In genomic region chr4:30916337-30917274, GRCh38 we compare ENCODE assay signal across 23 cellular contexts.
DNase-seq lines count a peak whose midpoint lies in the region; ATAC-seq, FAIRE-seq and TF ChIP-seq lines count a peak whose summit lies in the region.
"Had no signal": no experiment of that assay in that cellular context is flagged by ENCODE, and none has a peak within 500 bp of the region (broad histone marks: within the 10 kb centered on the region; RNA-seq: fewer than 3 reads in every experiment).

No MANE protein-coding gene starts in this region.

- H2AK5ac ChIP-seq in H1 (ENCODE audit: low read depth, low read length) = no peak overlapping the region

- H3K4me3 Mint-ChIP-seq in mesothelial cell of epicardium = no peak overlapping the region
- H3K4me3 Mint-ChIP-seq: CD4-positive, alpha-beta T cell had no signal

- no peak overlapping the region for H4K91ac ChIP-seq in H1 (replicated peaks; ENCODE audit: insufficient read length, low read length)

- POLR2A ChIA-PET in HEK293T (lab: Yijun Ruan, JAX) = interaction anchor here (0.8 kb wide), 1 partner anchor 197 kb away, joined by 3 read pairs; no protein-coding TSS in a partner anchor
- POLR2A ChIA-PET in H1 (lab: Charles Lee; ENCODE audit: partially characterized antibody) = no interaction called here

- H4K5ac ChIP-seq in H1 (ENCODE audit: insufficient read length, low read depth, low read length) = peak overlapping the region; percentile 86

- H3K27me3 ChIP-seq in H1 (replicated peaks in 1 of 4; ENCODE audit: control insufficient read depth in 3 of 4, extremely low read depth in 1 of 4, insufficient read depth in 3 of 4, low read length in 3 of 4) = no peaks in the 10 kb centered on the region
- H3K27me3 ChIP-seq: BLaER1 treated with 17β-estradiol and CSF1 and Interleukin-3, amounts not matched to agents 10 nM and 100 nM; Peyer's patch had no signal

- DNase-seq in HEK293T (ENCODE audit: extremely low spot score) (no peak), H1 (ENCODE audit: low read depth in 1 of 2, low spot score in 2 of 2) (no peak), mesothelial cell of epicardium (ENCODE audit: low spot score in 2 of 2, unreplicated experiment in 2 of 2) (no peak), T-helper 2 cell (no peak)
- DNase-seq: AML-193; CD4-positive, alpha-beta T cell; DMS53; Karpas-422; NCI-H1092; NCI-H1436; NCI-H187 treated with DMSO at 0.1 percent for 48 hours; NCI-H524 treated with DMSO at 0.1 percent for 48 hours; NCI-H82; Peyer's patch; SHP77 treated with DMSO at 0.1 percent for 48 hours had no signal

- 67% methylated on average over 5 of the region's 5 CpGs; no CpG with 5 or more reads in 1 of the 2 experiments for WGBS in H1 (ENCODE audit: extremely low coverage in 1 of 2, insufficient coverage in 1 of 2, insufficient read length in 1 of 2, insufficient replicate concordance in 2 of 2, low coverage in 1 of 2, low lambda C conversion rate in 2 of 2, missing lambda C conversion rate in 1 of 2), 2 experiments

- no peaks in the 10 kb centered on the region for H3K79me1 ChIP-seq in H1 (ENCODE audit: low read depth, low read length)

- no peaks in the 10 kb centered on the region for H3K79me2 ChIP-seq in H1 (ENCODE audit: control insufficient read depth in 1 of 2, insufficient read depth in 2 of 2, low read length in 2 of 2)

- no peak overlapping the region for H2BK20ac ChIP-seq in H1 (ENCODE audit: low read length)

- H3K36me3 ChIP-seq in H1 (ENCODE audit: control insufficient read depth in 2 of 4, insufficient read depth in 4 of 4, low read length in 3 of 4) = no peaks in the 10 kb centered on the region; a peak in 1 of 8 replicates
- H3K36me3 ChIP-seq: BLaER1 treated with 17β-estradiol and CSF1 and Interleukin-3, amounts not matched to agents 10 nM and 100 nM; Peyer's patch had no signal

- H3K36me3 Mint-ChIP-seq in mesothelial cell of epicardium = peaks cover 2% of the 10 kb centered on the region

- H2BK5ac ChIP-seq in H1 (ENCODE audit: low read depth, low read length) = no peak overlapping the region

- no peak for TF ChIP-seq POLR2A in H1 (IDR thresholded peaks at IDR 0.05; ENCODE audit: control extremely low read depth in 1 of 2, low read depth in 2 of 2, low read length in 2 of 2)

- H3K4me1 ChIP-seq in H1 (replicated peaks in 1 of 4; ENCODE audit: control insufficient read depth in 3 of 4, insufficient read depth in 4 of 4, low read length in 3 of 4) = peaks cover 0 to 18% (median 2%) of the 10 kb centered on the region in 4 experiments; a peak in 3 of 7 replicates
- H3K4me1 ChIP-seq: A549; BLaER1 treated with 17β-estradiol and CSF1 and Interleukin-3, amounts not matched to agents 10 nM and 100 nM; Peyer's patch had no signal

- H3K9ac ChIP-seq in H1 (replicated peaks in 1 of 4; ENCODE audit: extremely low read depth in 1 of 4, low read depth in 3 of 4, low read length in 3 of 4) = no peak overlapping the region
- H3K9ac ChIP-seq: BLaER1 treated with 17β-estradiol and CSF1 and Interleukin-3, amounts not matched to agents 10 nM and 100 nM had no signal

- H2AFZ ChIP-seq in H1 (ENCODE audit: low read length) = no peak overlapping the region

- H3K23me2 ChIP-seq in H1 (ENCODE audit: low read depth, low read length) = no peaks in the 10 kb centered on the region

- no peak for TF ChIP-seq RAD21 in H1 (IDR thresholded peaks at IDR 0.05 in 1 of 2, conservative IDR thresholded peaks at IDR 0.05 in 1 of 2; ENCODE audit: low read depth in 2 of 2, low read length in 2 of 2)

- H4K8ac ChIP-seq in H1 (ENCODE audit: extremely low read depth, insufficient read depth, low read length) = no peak overlapping the region

- 0 out of 4 replicates have a peak overlapping the region, but pooled peaks of 1 of the 2 experiments have one; percentile 2 for H3K4me2 ChIP-seq in H1 (ENCODE audit: insufficient read depth in 1 of 2, low read depth in 2 of 2, low read length in 2 of 2)
- H3K4me2 ChIP-seq: A549; BLaER1 treated with 17β-estradiol and CSF1 and Interleukin-3, amounts not matched to agents 10 nM and 100 nM had no signal

- H3K4ac ChIP-seq in H1 (replicated peaks; ENCODE audit: insufficient read length, low read depth, low read length) = no peak overlapping the region

- peak overlapping the region; percentile 76 for H3K27ac Mint-ChIP-seq in mesothelial cell of epicardium
- H3K27ac Mint-ChIP-seq: CD4-positive, alpha-beta T cell had no signal

- no peaks in the 10 kb centered on the region for H3K9me3 Mint-ChIP-seq in mesothelial cell of epicardium

- H3K14ac ChIP-seq in H1 (ENCODE audit: insufficient read length) = no peak overlapping the region

- no peak overlapping the region for H3K23ac ChIP-seq in H1 (ENCODE audit: insufficient read length)

- no peak overlapping the region for H3K4me3 ChIP-seq in H1 (ENCODE audit: extremely low read depth in 1 of 4, insufficient read depth in 2 of 4, low read depth in 3 of 4, low read length in 4 of 4)
- H3K4me3 ChIP-seq: A549; BLaER1 treated with 17β-estradiol and CSF1 and Interleukin-3, amounts not matched to agents 10 nM and 100 nM; Peyer's patch had no signal

- CTCF ChIA-PET in HEK293T (lab: Yijun Ruan, JAX) = no interaction called here
- CTCF ChIA-PET in H1 (lab: Charles Lee; ENCODE audit: partially characterized antibody) = interaction anchor here (1.2 kb wide), 1 partner anchor 12 kb away, joined by 3 read pairs; no protein-coding TSS in a partner anchor

- H3K27me3 Mint-ChIP-seq in mesothelial cell of epicardium (ENCODE audit: low read depth) = no peaks in the 10 kb centered on the region
- H3K27me3 Mint-ChIP-seq: CD4-positive, alpha-beta T cell had no signal

- H3K27ac ChIP-seq in H1 (ENCODE audit: low read depth, low read length) = no peak overlapping the region
- H3K27ac ChIP-seq: A549; BLaER1 treated with 17β-estradiol and CSF1 and Interleukin-3, amounts not matched to agents 10 nM and 100 nM; HL-60; Peyer's patch had no signal

- H2BK12ac ChIP-seq in H1 (ENCODE audit: low read depth, low read length) = no peak overlapping the region

- no peaks in the 10 kb centered on the region for H3K9me3 ChIP-seq in H1 (ENCODE audit: insufficient read depth in 2 of 2, low read depth in 1 of 2, low read length in 1 of 2)
- H3K9me3 ChIP-seq: A549; BLaER1 treated with 17β-estradiol and CSF1 and Interleukin-3, amounts not matched to agents 10 nM and 100 nM; Peyer's patch had no signal

- ATAC-seq in GM21528 (IDR thresholded peaks at IDR 0.05; ENCODE audit: low FRiP score, unreplicated experiment) (no peak), HG03108 (IDR thresholded peaks at IDR 0.05; ENCODE audit: unreplicated experiment) (no peak), HG02588 (IDR thresholded peaks at IDR 0.05; ENCODE audit: unreplicated experiment) (no peak)
- ATAC-seq: A549, HepG2 had no signal

- no peak overlapping the region for H3K56ac ChIP-seq in H1 (replicated peaks; ENCODE audit: insufficient read length, low read depth, low read length)

- no peaks in the 10 kb centered on the region for H4K20me1 ChIP-seq in H1 (replicated peaks in 1 of 2; ENCODE audit: control insufficient read depth in 1 of 2, insufficient read depth in 2 of 2, low read length in 2 of 2)
- H4K20me1 ChIP-seq: BLaER1 treated with 17β-estradiol and CSF1 and Interleukin-3, amounts not matched to agents 10 nM and 100 nM had no signal

- peaks cover 52% of the 10 kb centered on the region for H3K4me1 Mint-ChIP-seq in mesothelial cell of epicardium

- no peak overlapping the region; the same call in 1 of the 2 replicates for H3K18ac ChIP-seq in H1 (ENCODE audit: extremely low read depth, low read length)

- FAIRE-seq in H1 (lab: Jason Lieb, UNC) = no peak
- FAIRE-seq: A549, H54, HepG2 had no signal

- TF ChIP-seq CTCF in H1 (IDR thresholded peaks at IDR 0.05; ENCODE audit: control extremely low read depth in 1 of 3, insufficient read depth in 1 of 3, low read depth in 1 of 3, low read length in 3 of 3) (no peak), mesothelial cell of epicardium (IDR thresholded peaks at IDR 0.05; ENCODE audit: unreplicated experiment) (no peak)

- no peak overlapping the region for H2BK15ac ChIP-seq in H1 (ENCODE audit: low read length)

- no peak for TF ChIP-seq EP300 in H1 (IDR thresholded peaks at IDR 0.05; ENCODE audit: borderline replicate concordance in 1 of 2, low read depth in 2 of 2, low read length in 2 of 2)

- H2BK120ac ChIP-seq in H1 (replicated peaks; ENCODE audit: low read depth, low read length) = no peak overlapping the region

TF ChIP-seq in HEK293T, 16 proteins besides CTCF, POLR2A, EP300 and RAD21:
- no peak for TF ChIP-seq ARNT (IDR thresholded peaks at IDR 0.05)
- TF ChIP-seq NFRKB (IDR thresholded peaks at IDR 0.05) = no peak
- TF ChIP-seq FOXM1 (IDR thresholded peaks at IDR 0.05; ENCODE audit: borderline replicate concordance) = no peak
- TF ChIP-seq PKNOX1 (IDR thresholded peaks at IDR 0.05) = peak; percentile 74
- TF ChIP-seq FOXK2 (IDR thresholded peaks at IDR 0.05) = no peak
- TF ChIP-seq ELF4 (IDR thresholded peaks at IDR 0.05) = no peak

TF ChIP-seq in H1, 55 proteins besides CTCF, POLR2A, EP300 and RAD21 (continues in another document):
- TF ChIP-seq EGR1 (IDR thresholded peaks at IDR 0.05; ENCODE audit: borderline replicate concordance, low read depth, low read length) (no peak), TAF7 (optimal IDR thresholded peaks at IDR 0.05; ENCODE audit: borderline replicate concordance, low read depth, low read length) (no peak), BRCA1 (IDR thresholded peaks at IDR 0.05; ENCODE audit: low read depth, low read length) (no peak), POLR2AphosphoS5 (IDR thresholded peaks at IDR 0.05; ENCODE audit: low read depth, low read length) (no peak), PHF8 (conservative IDR thresholded peaks at IDR 0.05; ENCODE audit: low read depth, low read length) (no peak), SUZ12 (IDR thresholded peaks at IDR 0.05; ENCODE audit: low read length) (no peak), SIRT6 (IDR thresholded peaks at IDR 0.05; ENCODE audit: low read length) (no peak), CBX5 (IDR thresholded peaks at IDR 0.05; ENCODE audit: low read depth, low read length) (no peak), EZH2 (IDR thresholded peaks at IDR 0.05; ENCODE audit: low read depth, low read length, severe bottlenecking) (no peak), RFX5 (IDR thresholded peaks at IDR 0.05; ENCODE audit: borderline replicate concordance, low read depth, low read length) (no peak), TCF12 (IDR thresholded peaks at IDR 0.05; ENCODE audit: low read depth, low read length) (no peak), MAFK (IDR thresholded peaks at IDR 0.05; ENCODE audit: low read depth, low read length) (no peak), SP4 (IDR thresholded peaks at IDR 0.05; ENCODE audit: low read length) (no peak)
